Comparison of ENCODE assay signal across 11 cellular contexts in the genomic region with DNA sequence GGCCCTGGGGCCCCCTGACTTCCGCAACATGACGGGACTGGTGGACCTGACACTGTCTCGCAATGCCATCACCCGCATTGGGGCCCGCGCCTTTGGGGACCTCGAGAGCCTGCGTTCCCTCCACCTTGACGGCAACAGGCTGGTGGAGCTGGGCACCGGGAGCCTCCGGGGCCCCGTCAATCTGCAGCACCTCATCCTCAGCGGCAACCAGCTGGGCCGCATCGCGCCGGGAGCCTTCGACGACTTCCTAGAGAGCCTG. TPM values are rescaled to one million over a fixed set of nuclear protein-coding genes. Genes with fewer than 3 reads are reported as not detected.
A peak's percentile ranks its signal among the peaks of the same experiment; 100 is the strongest.
DNase-seq lines count a peak whose midpoint lies in the region; ATAC-seq and TF ChIP-seq lines count a peak whose summit lies in the region.
"Had no signal": no experiment of that assay in that cellular context is flagged by ENCODE, and none has a peak within 500 bp of the region (broad histone marks: within the 10 kb centered on the region; RNA-seq: fewer than 3 reads in every experiment).

No MANE protein-coding gene starts in this region.

- H3K36me3 ChIP-seq in iPS DF 6.9 (ENCODE audit: control insufficient read depth, insufficient read depth, low read length) = peaks cover 19% of the 10 kb centered on the region; the same call in 1 of the 2 replicates

- no peaks in the 10 kb centered on the region for H3K27me3 ChIP-seq in iPS DF 6.9 (ENCODE audit: control insufficient read depth, insufficient read depth, low read length)
- H3K27me3 ChIP-seq: cardiac muscle cell had no signal

- H3K36me3 Mint-ChIP-seq in activated naive CD4-positive, alpha-beta T cell treated with anti-CD3 and anti-CD28 coated beads, Interleukin-2, amount 10 ng/mL, durations not matched to agents 7 days and 5 days = no peaks in the 10 kb centered on the region
- no peaks in the 10 kb centered on the region for H3K36me3 Mint-ChIP-seq in WTC11
- no peaks in the 10 kb centered on the region for H3K36me3 Mint-ChIP-seq in type B pancreatic cell

- peaks cover 3% of the 10 kb centered on the region for H3K4me1 ChIP-seq in iPS DF 6.9 (ENCODE audit: control insufficient read depth, insufficient read depth, low read length)

- peak overlapping the region; percentile 79 for H3K4me3 Mint-ChIP-seq in activated naive CD4-positive, alpha-beta T cell treated with anti-CD3 and anti-CD28 coated beads, Interleukin-2, amount 10 ng/mL, durations not matched to agents 7 days and 5 days
- peak overlapping the region; percentile 73 for H3K4me3 Mint-ChIP-seq in WTC11
- H3K4me3 Mint-ChIP-seq in type B pancreatic cell = peak overlapping the region; percentile 45

- DNase-seq in activated naive CD4-positive, alpha-beta T cell treated with anti-CD3 and anti-CD28 coated beads, Interleukin-2, amount 10 ng/mL, durations not matched to agents 7 days and 5 days = no peak
- DNase-seq in activated naive CD4-positive, alpha-beta T cell treated with anti-CD3 and anti-CD28 coated beads, Interleukin-2, amount 50 U/mL, for 16 hours = no peak
- DNase-seq in WTC11 (ENCODE audit: low spot score) = no peak
- DNase-seq in iPS DF 6.9 (ENCODE audit: low read depth, low spot score) = no peak
- no peak for DNase-seq in type B pancreatic cell (ENCODE audit: extremely low spot score, unreplicated experiment)
- no peak for DNase-seq in CD1c-positive myeloid dendritic cell (ENCODE audit: extremely low spot score)
- DNase-seq in ureter (ENCODE audit: low spot score) = no peak
- DNase-seq in GM13976 (ENCODE audit: low spot score) = no peak
- DNase-seq: hippocampal formation had no signal

- H3K9me3 Mint-ChIP-seq in activated naive CD4-positive, alpha-beta T cell treated with anti-CD3 and anti-CD28 coated beads, Interleukin-2, amount 10 ng/mL, durations not matched to agents 7 days and 5 days = no peaks in the 10 kb centered on the region
- H3K9me3 Mint-ChIP-seq in WTC11 (no peaks in the 10 kb centered on the region), type B pancreatic cell (no peaks in the 10 kb centered on the region)

- no peak for ATAC-seq in WTC11
- ATAC-seq: right cardiac atrium had no signal

- in situ Hi-C loops in GM13976 (cut with MboI; ENCODE audit: low sequenced_read_pairs, unreplicated experiment) = no loop called here

- peak overlapping the region; percentile 75; the same call in 1 of the 2 replicates for H3K4me3 ChIP-seq in iPS DF 6.9 (ENCODE audit: low read length)

- CTCF ChIA-PET in activated naive CD4-positive, alpha-beta T cell treated with anti-CD3 and anti-CD28 coated beads, Interleukin-2, amount 10 ng/mL, durations not matched to agents 7 days and 5 days (lab: Charles Lee) = no interaction called here
- CTCF ChIA-PET in WTC11 (lab: Charles Lee) = interaction anchor here (1.0 to 1.6 kb wide), 4 partner anchors 13 to 118 kb away, joined by 3 to 8 read pairs (median 4); no protein-coding TSS in a partner anchor

- peaks cover 3% of the 10 kb centered on the region for H3K27me3 Mint-ChIP-seq in activated naive CD4-positive, alpha-beta T cell treated with anti-CD3 and anti-CD28 coated beads, Interleukin-2, amount 10 ng/mL, durations not matched to agents 7 days and 5 days
- H3K27me3 Mint-ChIP-seq in WTC11 (ENCODE audit: low read depth) (no peaks in the 10 kb centered on the region), type B pancreatic cell (no peaks in the 10 kb centered on the region)

- H3K4me1 Mint-ChIP-seq in activated naive CD4-positive, alpha-beta T cell treated with anti-CD3 and anti-CD28 coated beads, Interleukin-2, amount 10 ng/mL, durations not matched to agents 7 days and 5 days = peaks cover 22% of the 10 kb centered on the region
- H3K4me1 Mint-ChIP-seq in WTC11 (peaks cover 13% of the 10 kb centered on the region), type B pancreatic cell (ENCODE audit: unreplicated experiment) (peaks cover 6% of the 10 kb centered on the region)

- H3K27ac ChIP-seq in iPS DF 6.9 (ENCODE audit: low read length) = no peak overlapping the region
- H3K27ac ChIP-seq: cardiac muscle cell had no signal

- WGBS in iPS DF 6.9 (ENCODE audit: insufficient coverage, insufficient read length) = no CpG with 5 or more reads among the region's 19 CpGs

- POLR2A ChIA-PET in WTC11 (lab: Charles Lee) = interaction anchor here (0.5 to 2.6 kb wide), 2 partner anchors 15 to 1285 kb away, joined by 3 to 17 read pairs; partner anchors contain the start of gene RCE1

- no peaks in the 10 kb centered on the region for H3K9me3 ChIP-seq in iPS DF 6.9 (ENCODE audit: control insufficient read depth, insufficient read depth, low read length)

- H3K27ac Mint-ChIP-seq in activated naive CD4-positive, alpha-beta T cell treated with anti-CD3 and anti-CD28 coated beads, Interleukin-2, amount 10 ng/mL, durations not matched to agents 7 days and 5 days = no peak overlapping the region
- H3K27ac Mint-ChIP-seq in WTC11 (no peak overlapping the region), type B pancreatic cell (no peak overlapping the region)

- no peak for TF ChIP-seq CTCF in WTC11 (IDR thresholded peaks at IDR 0.05)
- no peak for TF ChIP-seq CTCF in type B pancreatic cell (conservative IDR thresholded peaks at IDR 0.05)
- no peak for TF ChIP-seq CTCF in GM13976 (IDR thresholded peaks at IDR 0.05; ENCODE audit: borderline replicate concordance, control extremely low read depth, extremely low read depth, insufficient read depth, missing control alignments)

TF ChIP-seq in WTC11, 78 proteins besides CTCF, POLR2A, EP300 and RAD21:
- TF ChIP-seq NR3C1 (CRISPR knock-in tag; conservative IDR thresholded peaks at IDR 0.05; ENCODE audit: low read depth) (no peak), OVOL2 (CRISPR knock-in tag; IDR thresholded peaks at IDR 0.05; ENCODE audit: borderline replicate concordance) (no peak), IRF2 (CRISPR knock-in tag; IDR thresholded peaks at IDR 0.05; ENCODE audit: borderline replicate concordance, low read depth) (no peak), MLX (CRISPR knock-in tag; IDR thresholded peaks at IDR 0.05) (no peak), TEAD4 (CRISPR knock-in tag; IDR thresholded peaks at IDR 0.05) (no peak)
- TF ChIP-seq, protein P1, sequence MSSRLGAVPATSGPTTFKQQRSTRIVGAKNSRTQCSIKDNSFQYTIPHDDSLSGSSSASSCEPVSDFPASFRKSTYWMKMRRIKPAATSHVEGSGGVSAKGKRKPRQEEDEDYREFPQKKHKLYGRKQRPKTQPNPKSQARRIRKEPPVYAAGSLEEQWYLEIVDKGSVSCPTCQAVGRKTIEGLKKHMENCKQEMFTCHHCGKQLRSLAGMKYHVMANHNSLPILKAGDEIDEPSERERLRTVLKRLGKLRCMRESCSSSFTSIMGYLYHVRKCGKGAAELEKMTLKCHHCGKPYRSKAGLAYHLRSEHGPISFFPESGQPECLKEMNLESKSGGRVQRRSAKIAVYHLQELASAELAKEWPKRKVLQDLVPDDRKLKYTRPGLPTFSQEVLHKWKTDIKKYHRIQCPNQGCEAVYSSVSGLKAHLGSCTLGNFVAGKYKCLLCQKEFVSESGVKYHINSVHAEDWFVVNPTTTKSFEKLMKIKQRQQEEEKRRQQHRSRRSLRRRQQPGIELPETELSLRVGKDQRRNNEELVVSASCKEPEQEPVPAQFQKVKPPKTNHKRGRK (CRISPR knock-in tag; IDR thresholded peaks at IDR 0.05; ENCODE audit: borderline replicate concordance) = no peak

RNA-seq across cellular contexts. Expression of gene LRFN4, which starts 1.0 kb away (rescaled TPM):
- 62.7 to 70.3 TPM (median 68.0 TPM) in 3 replicates for total RNA-seq in WTC11 (2021)
- 10.1 and 28.5 TPM in 2 replicates for total RNA-seq in type B pancreatic cell (ENCODE audit: low replicate concordance)
- total RNA-seq in ureter = 18.3 TPM

RNA-seq across cellular contexts. Expression of gene RCE1, which starts 14.6 kb away (rescaled TPM):
- total RNA-seq in WTC11 (2021) = 34.5 to 36.9 TPM (median 34.6 TPM) in 3 replicates
- 25.0 and 29.9 TPM in 2 replicates for total RNA-seq in type B pancreatic cell (ENCODE audit: low replicate concordance)
- total RNA-seq in ureter = 17.6 TPM
